20 cellular contexts compared by ENCODE assay signal in the genomic region with DNA sequence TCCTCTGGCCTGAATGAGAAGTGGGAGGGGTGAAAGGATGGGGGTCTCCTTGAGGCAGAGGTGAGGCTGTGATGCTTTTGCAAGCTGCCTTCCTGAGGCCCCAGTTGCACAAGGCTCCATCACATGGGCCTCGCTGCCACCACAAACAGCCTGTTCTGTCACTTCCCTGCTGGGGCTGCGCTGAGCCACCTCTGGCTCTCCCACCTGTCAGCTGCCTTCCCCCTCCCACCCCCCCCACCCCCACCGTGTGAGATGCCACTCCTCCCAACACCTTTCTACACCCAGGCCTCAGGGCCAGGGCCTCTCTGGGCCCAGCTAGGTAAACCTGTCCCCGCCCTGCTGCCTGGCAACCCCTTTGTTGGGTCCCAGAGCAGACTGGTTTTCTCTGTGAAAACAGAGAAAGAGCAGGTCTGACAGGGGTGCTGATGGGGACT. TPM values are rescaled to one million over a fixed set of nuclear protein-coding genes. Genes with fewer than 3 reads are reported as not detected.
DNase-seq lines count a peak whose midpoint lies in the region; ATAC-seq and TF ChIP-seq lines count a peak whose summit lies in the region.
"Had no signal": no experiment of that assay in that cellular context is flagged by ENCODE, and none has a peak within 500 bp of the region (broad histone marks: within the 10 kb centered on the region; RNA-seq: fewer than 3 reads in every experiment).

No MANE protein-coding gene starts in this region.

- H2BK20ac ChIP-seq in H9 (ENCODE audit: low read depth, low read length, poor library complexity, severe bottlenecking): no peak overlapping the region

- H4K91ac ChIP-seq in H9 (ENCODE audit: insufficient read length, low read depth, low read length): no peak overlapping the region

- no peaks in the 10 kb centered on the region for H3K23me2 ChIP-seq in H9 (ENCODE audit: insufficient read length, low read depth, low read length, poor library complexity, severe bottlenecking)

- no peak overlapping the region for H3T11ph ChIP-seq in H9 (ENCODE audit: low read length)

- H4K20me1 ChIP-seq in H9 (ENCODE audit: control insufficient read depth, insufficient read depth, insufficient read length): no peaks in the 10 kb centered on the region

- no peak overlapping the region for H3K4ac ChIP-seq in H9 (ENCODE audit: low read depth, low read length)

- WGBS in H9 (ENCODE audit: extremely low coverage, insufficient read length, low lambda C conversion rate): no CpG with 5 or more reads among the region's 4 CpGs

- H3K4me1 Mint-ChIP-seq in H9 (peaks cover 15 to 18% of the 10 kb centered on the region in 2 experiments), chondrocyte (ENCODE audit: low read depth) (peaks cover 17% of the 10 kb centered on the region)
- H3K4me1 Mint-ChIP-seq: activated CD4-positive, alpha-beta memory T cell treated with anti-CD3 and anti-CD28 coated beads, Interleukin-2, amount 10 ng/mL, durations not matched to agents 7 days and 5 days; activated T-helper 17 cell treated with anti-CD3 and anti-CD28 coated beads, Interleukin-2, amount 50 U/mL, for 72 hours had no signal

- no peak overlapping the region for H3K23ac ChIP-seq in H9 (ENCODE audit: insufficient read length, low read depth, low read length)

- peaks cover 4% of the 10 kb centered on the region; the same call in 1 of the 2 replicates for H3K4me1 ChIP-seq in H9 (ENCODE audit: insufficient read depth, low read length)

- H3K27me3 ChIP-seq in H9 (ENCODE audit: insufficient read depth, low read length): no peaks in the 10 kb centered on the region; the same call in 1 of the 2 replicates

- H3K27ac Mint-ChIP-seq in H9 (no peak overlapping the region), chondrocyte (ENCODE audit: unreplicated experiment) (no peak overlapping the region)
- H3K27ac Mint-ChIP-seq: activated CD4-positive, alpha-beta memory T cell treated with anti-CD3 and anti-CD28 coated beads, Interleukin-2, amount 10 ng/mL, durations not matched to agents 7 days and 5 days; activated T-helper 17 cell treated with anti-CD3 and anti-CD28 coated beads, Interleukin-2, amount 50 U/mL, for 72 hours; CD4-positive, alpha-beta T cell; progenitor cell of endocrine pancreas had no signal

- no peak overlapping the region for H4K5ac ChIP-seq in H9 (ENCODE audit: insufficient read length, low read depth, low read length)

- no peak overlapping the region for H2BK5ac ChIP-seq in H9 (ENCODE audit: insufficient read length, low read length)

- H3K18ac ChIP-seq in H9 (ENCODE audit: insufficient read length, low read depth, low read length): no peak overlapping the region

- no peak for TF ChIP-seq CTCF in H9 (conservative IDR thresholded peaks at IDR 0.05)
- TF ChIP-seq CTCF in chondrocyte (IDR thresholded peaks at IDR 0.05): no peak

- no peak overlapping the region for H2BK120ac ChIP-seq in H9 (ENCODE audit: low read depth, low read length, poor library complexity, severe bottlenecking)

- H3K4me3 Mint-ChIP-seq in H9: no peak overlapping the region
- H3K4me3 Mint-ChIP-seq in chondrocyte (ENCODE audit: unreplicated experiment): no peak overlapping the region
- H3K4me3 Mint-ChIP-seq: activated CD4-positive, alpha-beta memory T cell treated with anti-CD3 and anti-CD28 coated beads, Interleukin-2, amount 10 ng/mL, durations not matched to agents 7 days and 5 days; activated T-helper 17 cell treated with anti-CD3 and anti-CD28 coated beads, Interleukin-2, amount 50 U/mL, for 72 hours; CD4-positive, alpha-beta T cell had no signal

- H3K9me3 ChIP-seq in H9 (ENCODE audit: control insufficient read depth, low read depth, low read length): no peaks in the 10 kb centered on the region

- H3K14ac ChIP-seq in H9 (ENCODE audit: insufficient read depth, low read length): no peak overlapping the region

- no peak overlapping the region for H2BK12ac ChIP-seq in H9 (ENCODE audit: insufficient read length, low read depth, low read length)

- H3K9ac ChIP-seq in H9 (ENCODE audit: extremely low read depth, insufficient read length, low read length): no peak overlapping the region

- ATAC-seq in HG03565 (IDR thresholded peaks at IDR 0.05; ENCODE audit: unreplicated experiment): no peak
- ATAC-seq: activated T-helper 17 cell treated with anti-CD3 and anti-CD28 coated beads, Interleukin-2, amount 50 U/mL, for 72 hours; GM12878 had no signal

- no peak overlapping the region for H4K8ac ChIP-seq in H9 (replicated peaks; ENCODE audit: insufficient read length, low read depth, low read length)

- no peak overlapping the region for H3K27ac ChIP-seq in H9 (ENCODE audit: insufficient read length, low read depth, low read length)
- H3K27ac ChIP-seq: epithelial cell of prostate had no signal

- DNase-seq in SKM-1 treated with dmso at 0.1 percent for 144 hours (lab: John Stamatoyannopoulos, UW; ENCODE audit: unreplicated experiment): peak; percentile 14
- no peak for DNase-seq in SKM-1 (lab: John Stamatoyannopoulos, UW; ENCODE audit: unreplicated experiment)
- peak; percentile 25 for DNase-seq in H9
- DNase-seq in chondrocyte (ENCODE audit: low spot score): peak; percentile 61
- peak; percentile 20 for DNase-seq in stimulated activated CD8-positive, alpha-beta memory T cell treated with anti-CD3 and anti-CD28 coated beads, Interleukin-4, amount 100 ng/mL, for 48 hours
- DNase-seq in activated effector memory CD4-positive, alpha-beta T cell treated with anti-CD3 and anti-CD28 coated beads, Interleukin-2, amount 50 U/mL, for 16 hours: no peak
- DNase-seq in NCI-H1105 (lab: John Stamatoyannopoulos, UW): no peak
- DNase-seq: ACHN; activated CD4-positive, alpha-beta memory T cell treated with anti-CD3 and anti-CD28 coated beads, Interleukin-2, amount 10 ng/mL, durations not matched to agents 7 days and 5 days; anterior cingulate cortex; GOT3; NCI-H1105 treated with DMSO at 0.1 percent for 48 hours; NCI-H226; stimulated activated naive CD4-positive, alpha-beta T cell treated with Interleukin-2 at 50 U/mL for 16 hours had no signal

- H3K9me3 Mint-ChIP-seq in H9 (no peaks in the 10 kb centered on the region), chondrocyte (ENCODE audit: low read depth) (no peaks in the 10 kb centered on the region)
- H3K9me3 Mint-ChIP-seq: activated CD4-positive, alpha-beta memory T cell treated with anti-CD3 and anti-CD28 coated beads, Interleukin-2, amount 10 ng/mL, durations not matched to agents 7 days and 5 days; activated T-helper 17 cell treated with anti-CD3 and anti-CD28 coated beads, Interleukin-2, amount 50 U/mL, for 72 hours; CD4-positive, alpha-beta T cell had no signal

- H2AK5ac ChIP-seq in H9 (ENCODE audit: insufficient read length, low read length): no peak overlapping the region

- H3K56ac ChIP-seq in H9 (ENCODE audit: insufficient read length, low read depth, low read length): no peak overlapping the region

- H3K27me3 Mint-ChIP-seq in H9 (ENCODE audit: low read depth) (peaks cover 22% of the 10 kb centered on the region), chondrocyte (ENCODE audit: low read depth) (no peaks in the 10 kb centered on the region)

- no peak overlapping the region for H3K4me2 ChIP-seq in H9 (ENCODE audit: insufficient read depth, insufficient read length, low read length)

- H3K79me2 ChIP-seq in H9 (ENCODE audit: insufficient read depth, low read length): no peaks in the 10 kb centered on the region

- H2AFZ ChIP-seq in H9 (ENCODE audit: low read length): no peak overlapping the region

- no peaks in the 10 kb centered on the region for H3K36me3 Mint-ChIP-seq in H9 (ENCODE audit: insufficient read depth in 1 of 3, low read depth in 3 of 3)
- no peaks in the 10 kb centered on the region for H3K36me3 Mint-ChIP-seq in chondrocyte (ENCODE audit: low read depth)

- no peaks in the 10 kb centered on the region for H3K79me1 ChIP-seq in H9 (ENCODE audit: insufficient read depth, low read depth, low read length, poor library complexity, severe bottlenecking)

- no peak overlapping the region for H2BK15ac ChIP-seq in H9 (ENCODE audit: low read depth, low read length)

RNA-seq across cellular contexts. Expression of gene PDLIM4, which starts 4.5 kb away (rescaled TPM):
- 7.6 and 12.2 TPM in 2 replicates for total RNA-seq in H9 (2021)
- total RNA-seq in chondrocyte: 55.1 to 97.8 TPM (median 59.2 TPM) in 3 replicates
- total RNA-seq: activated CD4-positive, alpha-beta memory T cell treated with anti-CD3 and anti-CD28 coated beads, Interleukin-2, amount 10 ng/mL, durations not matched to agents 7 days and 5 days; activated T-helper 17 cell treated with anti-CD3 and anti-CD28 coated beads, Interleukin-2, amount 50 U/mL, for 72 hours; CD4-positive, alpha-beta T cell had no signal

RNA-seq across cellular contexts. Expression of gene P4HA2, which starts 25.4 kb away (rescaled TPM):
- total RNA-seq in H9 (2021) (15.1 and 15.3 TPM in 2 replicates), chondrocyte (261 to 304 TPM (median 302 TPM) in 3 replicates)
- total RNA-seq: CD4-positive, alpha-beta T cell had no signal

RNA-seq across cellular contexts. Expression of gene SLC22A4, which starts 41.2 kb away (rescaled TPM):
- total RNA-seq in H9 (2021) (0.70 and 0.72 TPM in 2 replicates), chondrocyte (4.2 to 5.4 TPM (median 4.8 TPM) in 3 replicates)

Comparison
In these comparisons a context has a peak if more than half of its experiments do, and no peak if none do; other contexts are left out.
1. DNase-seq: peak in SKM-1 treated with dmso at 0.1 percent for 144 hours (single experiment), H9 (single experiment), chondrocyte (single experiment) and stimulated activated CD8-positive, alpha-beta memory T cell treated with anti-CD3 and anti-CD28 coated beads, Interleukin-4, amount 100 ng/mL, for 48 hours (single experiment); none in SKM-1 (single experiment), activated effector memory CD4-positive, alpha-beta T cell treated with anti-CD3 and anti-CD28 coated beads, Interleukin-2, amount 50 U/mL, for 16 hours (single experiment) and NCI-H1105 (single experiment).
2. RNA of gene P4HA2, which starts 25.4 kb away (total RNA-seq): 261 to 304 TPM in chondrocyte; 15.1 to 15.3 TPM in H9; every median in the first group is over 10 times any median in the second.